In the genomic region with DNA sequence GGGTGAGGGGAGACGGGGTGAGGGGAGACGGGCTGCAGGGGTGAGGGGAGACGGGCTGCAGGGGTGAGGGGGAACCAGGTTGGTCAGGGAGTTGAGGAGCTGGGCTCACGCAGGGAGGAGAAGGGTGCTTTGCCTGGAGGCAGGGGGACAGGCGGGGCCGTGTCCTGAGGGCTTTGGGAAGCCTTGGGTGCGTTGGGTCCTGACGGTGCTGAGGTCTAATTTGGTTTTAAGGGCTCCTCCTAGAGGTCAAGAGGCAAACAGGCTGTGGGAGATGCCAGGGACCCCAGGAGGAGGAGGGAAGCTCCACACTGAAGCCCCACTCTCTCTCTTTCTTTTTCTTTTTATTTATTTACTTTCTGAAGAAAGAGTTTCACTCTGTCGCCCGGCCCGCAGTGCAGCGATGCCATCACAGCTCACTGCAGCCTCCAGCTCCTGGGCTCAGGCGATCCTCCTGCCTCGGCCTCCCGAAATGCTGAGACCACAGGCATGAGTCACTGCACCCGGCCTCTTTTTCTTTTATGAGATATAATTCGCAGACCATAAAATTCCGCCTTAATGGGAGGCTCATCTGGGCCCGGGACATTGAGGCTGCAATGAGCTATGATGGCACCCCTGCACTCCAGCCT, we compare ENCODE assay signal across 10 cellular contexts. TPM values are rescaled to one million over a fixed set of nuclear protein-coding genes. Genes with fewer than 3 reads are reported as not detected.
DNase-seq lines count a peak whose midpoint lies in the region; ATAC-seq and TF ChIP-seq lines count a peak whose summit lies in the region.
"Had no signal": no experiment of that assay in that cellular context is flagged by ENCODE, and none has a peak within 500 bp of the region (broad histone marks: within the 10 kb centered on the region; RNA-seq: fewer than 3 reads in every experiment).

No MANE protein-coding gene starts in this region.

- no peak for DNase-seq in activated T-cell treated with anti-CD3 and anti-CD28 coated beads, Interleukin-2, amount 50 U/mL, for 4 hours
- DNase-seq in activated T-cell treated with anti-CD3 and anti-CD28 coated beads, Interleukin-2, amount 50 U/mL, for 24 hours: no peak
- DNase-seq in HT1080 (ENCODE audit: low read depth): peak; percentile 20
- peak; percentile 68 for DNase-seq in WTC11 (ENCODE audit: low spot score)
- no peak for DNase-seq in retinal pigment epithelial cell (ENCODE audit: low read depth)
- DNase-seq in esophagus muscularis mucosa (ENCODE audit: extremely low spot score): no peak

- H3K9me3 Mint-ChIP-seq in activated T-cell treated with anti-CD3 and anti-CD28 coated beads, Interleukin-2, amount 50 U/mL, for 4 hours: peaks cover 4% of the 10 kb centered on the region
- H3K9me3 Mint-ChIP-seq in activated T-cell treated with anti-CD3 and anti-CD28 coated beads, Interleukin-2, amount 50 U/mL, for 24 hours: peaks cover 4% of the 10 kb centered on the region
- peaks cover 4% of the 10 kb centered on the region; the same call in 1 of the 2 replicates for H3K9me3 Mint-ChIP-seq in WTC11

- no peak overlapping the region for H3K4me3 Mint-ChIP-seq in activated T-cell treated with anti-CD3 and anti-CD28 coated beads, Interleukin-2, amount 50 U/mL, for 4 hours
- no peak overlapping the region for H3K4me3 Mint-ChIP-seq in activated T-cell treated with anti-CD3 and anti-CD28 coated beads, Interleukin-2, amount 50 U/mL, for 24 hours
- H3K4me3 Mint-ChIP-seq in WTC11: no peak overlapping the region

- no peak overlapping the region for H3K27ac ChIP-seq in esophagus muscularis mucosa (replicated peaks in 1 of 4)

- TF ChIP-seq CTCF in WTC11 (IDR thresholded peaks at IDR 0.05): no peak
- TF ChIP-seq CTCF in retinal pigment epithelial cell (conservative IDR thresholded peaks at IDR 0.05; ENCODE audit: low read depth, low read length): peak; percentile 36
- no peak for TF ChIP-seq CTCF in esophagus muscularis mucosa (IDR thresholded peaks at IDR 0.05)

- CTCF ChIA-PET in WTC11 (lab: Charles Lee): interaction anchor here (0.5 to 2.8 kb wide), 26 partner anchors 8 to 503 kb away, joined by 3 to 13 read pairs (median 4); a partner anchor contains a TSS

- no peaks in the 10 kb centered on the region for H3K4me1 Mint-ChIP-seq in activated T-cell treated with anti-CD3 and anti-CD28 coated beads, Interleukin-2, amount 50 U/mL, for 4 hours (ENCODE audit: low read depth)
- H3K4me1 Mint-ChIP-seq in activated T-cell treated with anti-CD3 and anti-CD28 coated beads, Interleukin-2, amount 50 U/mL, for 24 hours (ENCODE audit: low read depth): no peaks in the 10 kb centered on the region
- H3K4me1 Mint-ChIP-seq in WTC11: no peaks in the 10 kb centered on the region

- intact Hi-C loops in esophagus muscularis mucosa (cut with DNase I): no loop called here

- TF ChIP-seq EP300 in esophagus muscularis mucosa (IDR thresholded peaks at IDR 0.05): no peak

- peaks cover 2% of the 10 kb centered on the region for H3K27me3 Mint-ChIP-seq in activated T-cell treated with anti-CD3 and anti-CD28 coated beads, Interleukin-2, amount 50 U/mL, for 4 hours (ENCODE audit: low read depth)
- H3K27me3 Mint-ChIP-seq in activated T-cell treated with anti-CD3 and anti-CD28 coated beads, Interleukin-2, amount 50 U/mL, for 24 hours: peaks cover 8% of the 10 kb centered on the region
- no peaks in the 10 kb centered on the region for H3K27me3 Mint-ChIP-seq in WTC11 (ENCODE audit: low read depth)

- peak; percentile 18 to 20 for ATAC-seq in activated T-cell treated with anti-CD3 and anti-CD28 coated beads, Interleukin-2, amount 50 U/mL, for 4 hours
- ATAC-seq in WTC11 (peak; percentile 68), HG02870 (IDR thresholded peaks at IDR 0.05; ENCODE audit: unreplicated experiment) (no peak), HG02852 (IDR thresholded peaks at IDR 0.05; ENCODE audit: unreplicated experiment) (no peak)

- H3K27ac Mint-ChIP-seq in activated T-cell treated with anti-CD3 and anti-CD28 coated beads, Interleukin-2, amount 50 U/mL, for 24 hours: no peak overlapping the region
- no peak overlapping the region for H3K27ac Mint-ChIP-seq in WTC11

- H3K4me3 ChIP-seq in retinal pigment epithelial cell (ENCODE audit: low read length) (no peak overlapping the region), esophagus muscularis mucosa (no peak overlapping the region)
- H3K4me3 ChIP-seq: lung had no signal

- H3K36me3 ChIP-seq in esophagus muscularis mucosa: peaks cover 7 to 39% (median 30%) of the 10 kb centered on the region in 4 donors

- POLR2A ChIA-PET in WTC11 (lab: Charles Lee): interaction anchor here (0.7 to 1.2 kb wide), 2 partner anchors 38 to 62 kb away, joined by 3 to 4 read pairs; no protein-coding TSS in a partner anchor

- WGBS in esophagus muscularis mucosa: 80% methylated on average over 17 of the region's 19 CpGs

- H3K27me3 ChIP-seq in esophagus muscularis mucosa: no peaks in the 10 kb centered on the region

- H3K4me1 ChIP-seq in esophagus muscularis mucosa: peaks cover 0 to 5% (median 0%) of the 10 kb centered on the region in 4 donors

- H3K36me3 Mint-ChIP-seq in activated T-cell treated with anti-CD3 and anti-CD28 coated beads, Interleukin-2, amount 50 U/mL, for 4 hours (ENCODE audit: insufficient read depth): no peaks in the 10 kb centered on the region
- no peaks in the 10 kb centered on the region for H3K36me3 Mint-ChIP-seq in activated T-cell treated with anti-CD3 and anti-CD28 coated beads, Interleukin-2, amount 50 U/mL, for 24 hours (ENCODE audit: low read depth)
- H3K36me3 Mint-ChIP-seq in WTC11: peaks cover 3% of the 10 kb centered on the region; the same call in 1 of the 2 replicates

- no peak for TF ChIP-seq POLR2A in esophagus muscularis mucosa (IDR thresholded peaks at IDR 0.05; ENCODE audit: low read depth)

- peaks cover 0 to 12% (median 8%) of the 10 kb centered on the region in 4 donors for H3K9me3 ChIP-seq in esophagus muscularis mucosa

TF ChIP-seq in WTC11, 78 proteins besides CTCF, POLR2A, EP300 and RAD21 (continues in another document):
- TF ChIP-seq TP53 (CRISPR knock-in tag; IDR thresholded peaks at IDR 0.05) (no peak), NR2C2 (CRISPR knock-in tag; IDR thresholded peaks at IDR 0.05) (no peak), FOXJ3 (CRISPR knock-in tag; IDR thresholded peaks at IDR 0.05; ENCODE audit: borderline replicate concordance) (no peak)
- TF ChIP-seq, protein P1, sequence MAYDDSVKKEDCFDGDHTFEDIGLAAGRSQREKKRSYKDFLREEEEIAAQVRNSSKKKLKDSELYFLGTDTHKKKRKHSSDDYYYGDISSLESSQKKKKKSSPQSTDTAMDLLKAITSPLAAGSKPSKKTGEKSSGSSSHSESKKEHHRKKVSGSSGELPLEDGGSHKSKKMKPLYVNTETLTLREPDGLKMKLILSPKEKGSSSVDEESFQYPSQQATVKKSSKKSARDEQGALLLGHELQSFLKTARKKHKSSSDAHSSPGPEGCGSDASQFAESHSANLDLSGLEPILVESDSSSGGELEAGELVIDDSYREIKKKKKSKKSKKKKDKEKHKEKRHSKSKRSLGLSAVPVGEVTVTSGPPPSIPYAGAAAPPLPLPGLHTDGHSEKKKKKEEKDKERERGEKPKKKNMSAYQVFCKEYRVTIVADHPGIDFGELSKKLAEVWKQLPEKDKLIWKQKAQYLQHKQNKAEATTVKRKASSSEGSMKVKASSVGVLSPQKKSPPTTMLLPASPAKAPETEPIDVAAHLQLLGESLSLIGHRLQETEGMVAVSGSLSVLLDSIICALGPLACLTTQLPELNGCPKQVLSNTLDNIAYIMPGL (CRISPR knock-in tag; IDR thresholded peaks at IDR 0.05): no peak

RNA-seq across cellular contexts. Expression of a gene that starts 9.3 kb away (rescaled TPM):
- under 1 TPM in 1 of 3 donors, not detected in 2; 0.08 TPM for total RNA-seq in activated T-cell treated with anti-CD3 and anti-CD28 coated beads, Interleukin-2, amount 50 U/mL, for 4 hours
- total RNA-seq in HT1080 (2014; rRNA removed; shearing (Covaris generic)): 0.02 and 0.13 TPM in 2 replicates
- polyA plus RNA-seq in HT1080 (2015; cell fraction: cytosol; rRNA removed): 0.16 TPM in 1 of 2 replicates, not detected in the other
- 0.07 TPM in 1 of 2 replicates, not detected in the other for polyA plus RNA-seq in HT1080 (2015; cell fraction: nucleus; rRNA removed)
- total RNA-seq in WTC11 (2021): 0.66 to 0.78 TPM (median 0.70 TPM) in 3 replicates
- total RNA-seq in esophagus muscularis mucosa: 1 to 10 TPM in 1 of 4 donors, not detected in 3; 2.0 TPM
- total RNA-seq: endothelial cell of umbilical vein had no signal
- polyA plus RNA-seq: endothelial cell of umbilical vein had no signal

RNA-seq across cellular contexts. Expression of a gene that starts 32.9 kb away (rescaled TPM):
- total RNA-seq in activated T-cell treated with anti-CD3 and anti-CD28 coated beads, Interleukin-2, amount 50 U/mL, for 4 hours: under 1 TPM; 0.26 to 0.61 (median 0.27) TPM
- not detected in 2 replicates for total RNA-seq in HT1080 (2014; rRNA removed; shearing (Covaris generic))
- polyA plus RNA-seq in HT1080 (2015; cell fraction: cytosol; rRNA removed): not detected in 2 replicates
- polyA plus RNA-seq in HT1080 (2015; cell fraction: nucleus; rRNA removed): not detected in 2 replicates
- 17.7 to 25.6 TPM (median 22.1 TPM) in 3 replicates for total RNA-seq in WTC11 (2021)
- 100 to 1,000 TPM in 1 of 4 donors, 10 to 100 TPM in 3; 42.8 to 119 (median 70.8) TPM for total RNA-seq in esophagus muscularis mucosa

RNA-seq across cellular contexts. Expression of a gene that starts 46.4 kb away (rescaled TPM):
- total RNA-seq in activated T-cell treated with anti-CD3 and anti-CD28 coated beads, Interleukin-2, amount 50 U/mL, for 4 hours: under 1 TPM in 2 of 3 donors, not detected in 1; 0.87 to 0.94 TPM
- total RNA-seq in HT1080 (2014; rRNA removed; shearing (Covaris generic)): not detected in 2 replicates
- not detected in 2 replicates for polyA plus RNA-seq in HT1080 (2015; cell fraction: cytosol; rRNA removed)
- polyA plus RNA-seq in HT1080 (2015; cell fraction: nucleus; rRNA removed): not detected in 2 replicates
- total RNA-seq in WTC11 (2021): not detected in 3 replicates
- under 1 TPM in 1 of 4 donors, not detected in 3; 0.34 TPM for total RNA-seq in esophagus muscularis mucosa
- total RNA-seq: endothelial cell of umbilical vein had no signal
- polyA plus RNA-seq: endothelial cell of umbilical vein had no signal

RNA-seq across cellular contexts. Expression of a gene that starts 55.6 kb away (rescaled TPM):
- 1,000 to 10,000 TPM; 1,071 to 1,170 (median 1,104) TPM for total RNA-seq in activated T-cell treated with anti-CD3 and anti-CD28 coated beads, Interleukin-2, amount 50 U/mL, for 4 hours
- 276 and 447 TPM in 2 replicates for total RNA-seq in HT1080 (2014; rRNA removed; shearing (Covaris generic))
- polyA plus RNA-seq in HT1080 (2015; cell fraction: cytosol; rRNA removed): 297 and 325 TPM in 2 replicates
- polyA plus RNA-seq in HT1080 (2015; cell fraction: nucleus; rRNA removed): 595 and 598 TPM in 2 replicates
- total RNA-seq in WTC11 (2021) (663 to 692 TPM (median 680 TPM) in 3 replicates), esophagus muscularis mucosa (100 to 1,000 TPM in 1 of 4 donors, 10 to 100 TPM in 3; 76.8 to 110 (median 95.3) TPM)

Comparison
In these comparisons a context has a peak if more than half of its experiments do, and no peak if none do; other contexts are left out.
1. ATAC-seq: peak in activated T-cell treated with anti-CD3 and anti-CD28 coated beads, Interleukin-2, amount 50 U/mL, for 4 hours (2 of 2) and WTC11 (single experiment); none in HG02870 (single experiment) and HG02852 (single experiment).
2. DNase-seq: peak in HT1080 (single experiment) and WTC11 (single experiment); none in activated T-cell treated with anti-CD3 and anti-CD28 coated beads, Interleukin-2, amount 50 U/mL, for 4 hours (single experiment), activated T-cell treated with anti-CD3 and anti-CD28 coated beads, Interleukin-2, amount 50 U/mL, for 24 hours (single experiment), retinal pigment epithelial cell (single experiment) and esophagus muscularis mucosa (single experiment).
3. RNA of a gene that starts 32.9 kb away (total RNA-seq): 42.8 to 119 TPM in esophagus muscularis mucosa and 17.7 to 25.6 TPM in WTC11; 0.26 to 0.61 TPM in activated T-cell treated with anti-CD3 and anti-CD28 coated beads, Interleukin-2, amount 50 U/mL, for 4 hours and not detected in HT1080; every median in the first group is over 10 times any median in the second.